ENCODE assay signal across 16 cellular contexts in genomic region chr18:74334242-74334893, GRCh38. TPM values are rescaled to one million over a fixed set of nuclear protein-coding genes. Genes with fewer than 3 reads are reported as not detected.
DNase-seq lines count a peak whose midpoint lies in the region; ATAC-seq and TF ChIP-seq lines count a peak whose summit lies in the region.
"Had no signal": no experiment of that assay in that cellular context is flagged by ENCODE, and none has a peak within 500 bp of the region (broad histone marks: within the 10 kb centered on the region; RNA-seq: fewer than 3 reads in every experiment).

No MANE protein-coding gene starts in this region.

- intact Hi-C loops in activated CD4-positive, alpha-beta T cell treated with anti-CD3 and anti-CD28 coated beads for 36 hours (cut with DNase I, micrococcal nuclease) = no loop called here

- CTCF ChIA-PET in activated CD4-positive, alpha-beta T cell treated with anti-CD3 and anti-CD28 coated beads for 36 hours (lab: Charles Lee) = interaction anchor here (1.2 kb wide), 1 partner anchor 137 kb away, joined by 4 read pairs; no protein-coding TSS in a partner anchor

- H3K9me3 Mint-ChIP-seq in nephron = no peaks in the 10 kb centered on the region
- H3K9me3 Mint-ChIP-seq in activated CD4-positive, alpha-beta T cell treated with anti-CD3 and anti-CD28 coated beads for 36 hours (ENCODE audit: low read depth) = peaks cover 1% of the 10 kb centered on the region
- H3K9me3 Mint-ChIP-seq: neural crest cell had no signal

- H3K27me3 Mint-ChIP-seq in nephron (ENCODE audit: low read depth) = no peaks in the 10 kb centered on the region
- H3K27me3 Mint-ChIP-seq in activated CD4-positive, alpha-beta T cell treated with anti-CD3 and anti-CD28 coated beads for 36 hours = peaks cover 8% of the 10 kb centered on the region

- POLR2A ChIA-PET in activated CD4-positive, alpha-beta T cell treated with anti-CD3 and anti-CD28 coated beads for 36 hours (lab: Charles Lee) = no interaction called here

- ATAC-seq in GM18858 (IDR thresholded peaks at IDR 0.05; ENCODE audit: unreplicated experiment) (peak; percentile 54), HG02623 (IDR thresholded peaks at IDR 0.05; ENCODE audit: unreplicated experiment) (peak; percentile 52)
- no peak for ATAC-seq in activated CD4-positive, alpha-beta T cell treated with anti-CD3 and anti-CD28 coated beads for 36 hours
- ATAC-seq: heart left ventricle, left colon had no signal

- H3K4me3 Mint-ChIP-seq in nephron = no peak overlapping the region
- no peak overlapping the region for H3K4me3 Mint-ChIP-seq in activated CD4-positive, alpha-beta T cell treated with anti-CD3 and anti-CD28 coated beads for 36 hours
- H3K4me3 Mint-ChIP-seq: CD4-positive, CD25-positive, alpha-beta regulatory T cell; neural crest cell had no signal

- no peaks in the 10 kb centered on the region for H3K36me3 Mint-ChIP-seq in nephron (ENCODE audit: low read depth)
- no peaks in the 10 kb centered on the region for H3K36me3 Mint-ChIP-seq in activated CD4-positive, alpha-beta T cell treated with anti-CD3 and anti-CD28 coated beads for 36 hours (ENCODE audit: low read depth)
- H3K36me3 Mint-ChIP-seq: CD4-positive, CD25-positive, alpha-beta regulatory T cell had no signal

- H3K27ac Mint-ChIP-seq in nephron = peak overlapping the region; percentile 1 to 53 (median 3)
- H3K27ac Mint-ChIP-seq in activated CD4-positive, alpha-beta T cell treated with anti-CD3 and anti-CD28 coated beads for 36 hours = no peak overlapping the region
- H3K27ac Mint-ChIP-seq: CD4-positive, CD25-positive, alpha-beta regulatory T cell had no signal

- no peak for TF ChIP-seq CTCF in nephron (IDR thresholded peaks at IDR 0.05; ENCODE audit: unreplicated experiment in 3 of 3)

- peaks cover 12% of the 10 kb centered on the region for H3K4me1 Mint-ChIP-seq in nephron
- no peaks in the 10 kb centered on the region for H3K4me1 Mint-ChIP-seq in activated CD4-positive, alpha-beta T cell treated with anti-CD3 and anti-CD28 coated beads for 36 hours
- H3K4me1 Mint-ChIP-seq: CD4-positive, CD25-positive, alpha-beta regulatory T cell; neural crest cell had no signal

- DNase-seq in NOMO-1 treated with DMSO at 0.1 percent for 48 hours (lab: John Stamatoyannopoulos, UW; ENCODE audit: unreplicated experiment) = peak; percentile 49
- DNase-seq in activated CD4-positive, alpha-beta T cell treated with anti-CD3 and anti-CD28 coated beads for 36 hours = no peak
- DNase-seq in NCI-H2107 (lab: John Stamatoyannopoulos, UW) = no peak
- DNase-seq in AML-193 (lab: John Stamatoyannopoulos, UW) = no peak
- DNase-seq in activated CD4-positive, alpha-beta T cell treated with anti-CD3 and anti-CD28 coated beads, Interleukin-2, amount 50 U/mL, for 48 hours = no peak
- DNase-seq: activated T-cell treated with anti-CD3 and anti-CD28 coated beads, Interleukin-2, amount 50 U/mL, for 1 hour; CD4-positive, CD25-positive, alpha-beta regulatory T cell; cerebellar nuclear complex; heart left ventricle; left colon; NCI-H1092 treated with DMSO at 0.1 percent for 48 hours had no signal

RNA-seq across cellular contexts. Expression of gene C18orf63, which starts 18.7 kb away (rescaled TPM):
- total RNA-seq in activated CD4-positive, alpha-beta T cell treated with anti-CD3 and anti-CD28 coated beads for 36 hours = not detected
- total RNA-seq: CD4-positive, CD25-positive, alpha-beta regulatory T cell; G401; heart left ventricle; left colon; neural crest cell had no signal

RNA-seq across cellular contexts. Expression of gene CYB5A, which starts 42.6 kb away (rescaled TPM):
- total RNA-seq in activated CD4-positive, alpha-beta T cell treated with anti-CD3 and anti-CD28 coated beads for 36 hours = 10 to 100 TPM; 53.1 to 61.4 TPM
- total RNA-seq: G401 had no signal
